Comparison of ENCODE assay signal across 18 cellular contexts in genomic region chr11:69144719-69145365, GRCh38. TPM values are rescaled to one million over a fixed set of nuclear protein-coding genes. Genes with fewer than 3 reads are reported as not detected.
DNase-seq lines count a peak whose midpoint lies in the region; ATAC-seq and TF ChIP-seq lines count a peak whose summit lies in the region.
"Had no signal": no experiment of that assay in that cellular context is flagged by ENCODE, and none has a peak within 500 bp of the region (broad histone marks: within the 10 kb centered on the region; RNA-seq: fewer than 3 reads in every experiment).

No MANE protein-coding gene starts in this region.

- H3K4me3 Mint-ChIP-seq in activated CD4-positive, alpha-beta memory T cell treated with anti-CD3 and anti-CD28 coated beads for 36 hours: no peak overlapping the region
- no peak overlapping the region for H3K4me3 Mint-ChIP-seq in activated CD4-positive, alpha-beta memory T cell treated with anti-CD3 and anti-CD28 coated beads, Interleukin-2, amount 10 ng/mL, durations not matched to agents 7 days and 5 days
- H3K4me3 Mint-ChIP-seq in mesothelial cell of epicardium: no peak overlapping the region
- H3K4me3 Mint-ChIP-seq in CD4-positive, alpha-beta T cell: no peak overlapping the region

- no peak for ATAC-seq in CD4-positive, alpha-beta T cell (ENCODE audit: poor library complexity)

- H3K27ac ChIP-seq in esophagus muscularis mucosa (replicated peaks in 1 of 4): no peak overlapping the region
- H3K27ac ChIP-seq in CD4-positive, alpha-beta T cell (ENCODE audit: low read depth, low read length): no peak overlapping the region
- no peak overlapping the region for H3K27ac ChIP-seq in uterus
- H3K27ac ChIP-seq: epithelial cell of prostate, hepatocyte had no signal

- TF ChIP-seq EP300 in esophagus muscularis mucosa (IDR thresholded peaks at IDR 0.05): no peak

- H3K27me3 ChIP-seq in adipocyte (replicated peaks; ENCODE audit: control insufficient read depth, insufficient read depth, low read length) (no peaks in the 10 kb centered on the region), esophagus muscularis mucosa (no peaks in the 10 kb centered on the region), uterus (no peaks in the 10 kb centered on the region)
- no peaks in the 10 kb centered on the region for H3K27me3 ChIP-seq in CD4-positive, alpha-beta T cell (ENCODE audit: control insufficient read depth, insufficient read depth, low read length)
- H3K27me3 ChIP-seq: hepatocyte had no signal

- H3K36me3 ChIP-seq in adipocyte (ENCODE audit: control insufficient read depth, insufficient read depth, low read length, severe bottlenecking) (no peaks in the 10 kb centered on the region), esophagus muscularis mucosa (peaks cover 4 to 34% (median 8%) of the 10 kb centered on the region in 4 donors), uterus (no peaks in the 10 kb centered on the region)

- POLR2A ChIA-PET in activated CD4-positive, alpha-beta memory T cell treated with anti-CD3 and anti-CD28 coated beads for 36 hours (lab: Charles Lee): no interaction called here
- POLR2A ChIA-PET in activated CD4-positive, alpha-beta memory T cell treated with anti-CD3 and anti-CD28 coated beads, Interleukin-2, amount 10 ng/mL, durations not matched to agents 7 days and 5 days (lab: Charles Lee): no interaction called here
- POLR2A ChIA-PET in CD4-positive, alpha-beta T cell (lab: Charles Lee): no interaction called here

- H3K27me3 Mint-ChIP-seq in activated CD4-positive, alpha-beta memory T cell treated with anti-CD3 and anti-CD28 coated beads for 36 hours: peaks cover 6% of the 10 kb centered on the region
- H3K27me3 Mint-ChIP-seq in activated CD4-positive, alpha-beta memory T cell treated with anti-CD3 and anti-CD28 coated beads, Interleukin-2, amount 10 ng/mL, durations not matched to agents 7 days and 5 days: peaks cover 9% of the 10 kb centered on the region
- no peaks in the 10 kb centered on the region for H3K27me3 Mint-ChIP-seq in mesothelial cell of epicardium (ENCODE audit: low read depth)
- H3K27me3 Mint-ChIP-seq in CD4-positive, alpha-beta T cell: no peaks in the 10 kb centered on the region

- H3K27ac Mint-ChIP-seq in activated CD4-positive, alpha-beta memory T cell treated with anti-CD3 and anti-CD28 coated beads for 36 hours: peak overlapping the region; percentile 78
- H3K27ac Mint-ChIP-seq in activated CD4-positive, alpha-beta memory T cell treated with anti-CD3 and anti-CD28 coated beads, Interleukin-2, amount 10 ng/mL, durations not matched to agents 7 days and 5 days: no peak overlapping the region
- H3K27ac Mint-ChIP-seq in mesothelial cell of epicardium: peak overlapping the region; percentile 70
- no peak overlapping the region for H3K27ac Mint-ChIP-seq in CD4-positive, alpha-beta T cell

- H3K9me3 ChIP-seq in adipocyte (ENCODE audit: control insufficient read depth, low read length) (peaks cover 24% of the 10 kb centered on the region), esophagus muscularis mucosa (peaks cover 0 to 16% (median 7%) of the 10 kb centered on the region in 4 donors), uterus (peaks cover 0 to 18% of the 10 kb centered on the region in 2 donors)
- H3K9me3 ChIP-seq in CD4-positive, alpha-beta T cell (ENCODE audit: control insufficient read depth, low read length): peaks cover 18% of the 10 kb centered on the region

- 82% methylated on average over 7 of the region's 7 CpGs for WGBS in esophagus muscularis mucosa

- H3K4me1 ChIP-seq in adipocyte (ENCODE audit: control insufficient read depth, insufficient read depth, low read length): peaks cover 18% of the 10 kb centered on the region
- H3K4me1 ChIP-seq in esophagus muscularis mucosa: no peaks in the 10 kb centered on the region
- no peaks in the 10 kb centered on the region for H3K4me1 ChIP-seq in uterus

- peak; percentile 32 for TF ChIP-seq CTCF in AG10803 (conservative IDR thresholded peaks at IDR 0.05; ENCODE audit: low read length)
- TF ChIP-seq CTCF in mesothelial cell of epicardium (IDR thresholded peaks at IDR 0.05; ENCODE audit: unreplicated experiment): no peak
- no peak for TF ChIP-seq CTCF in esophagus muscularis mucosa (IDR thresholded peaks at IDR 0.05)
- TF ChIP-seq CTCF in CD4-positive, alpha-beta T cell (IDR thresholded peaks at IDR 0.05): no peak
- TF ChIP-seq CTCF in uterus (IDR thresholded peaks at IDR 0.05): no peak

- no peak overlapping the region for H3K9ac ChIP-seq in adipocyte (ENCODE audit: low read length)

- no peak overlapping the region for H3K4me3 ChIP-seq in AG10803 (ENCODE audit: low read length)
- peak overlapping the region; percentile 51 for H3K4me3 ChIP-seq in adipocyte (ENCODE audit: low read length)
- no peak overlapping the region for H3K4me3 ChIP-seq in esophagus muscularis mucosa
- H3K4me3 ChIP-seq in uterus: no peak overlapping the region
- H3K4me3 ChIP-seq: hepatocyte had no signal

- intact Hi-C loops in activated CD4-positive, alpha-beta memory T cell treated with anti-CD3 and anti-CD28 coated beads for 36 hours (cut with micrococcal nuclease): loop anchor here (1.0 kb wide), 2 partner anchors 22 to 94 kb away; no protein-coding TSS in a partner anchor
- intact Hi-C loops in esophagus muscularis mucosa (cut with DNase I) (no loop called here), uterus (cut with DNase I; ENCODE audit: low total_unique reads) (no loop called here)
- intact Hi-C loops in CD4-positive, alpha-beta T cell (cut with DNase I, micrococcal nuclease): no loop called here

- H3K4me1 Mint-ChIP-seq in activated CD4-positive, alpha-beta memory T cell treated with anti-CD3 and anti-CD28 coated beads for 36 hours (ENCODE audit: low read depth): peaks cover 15% of the 10 kb centered on the region
- no peaks in the 10 kb centered on the region for H3K4me1 Mint-ChIP-seq in activated CD4-positive, alpha-beta memory T cell treated with anti-CD3 and anti-CD28 coated beads, Interleukin-2, amount 10 ng/mL, durations not matched to agents 7 days and 5 days
- peaks cover 18% of the 10 kb centered on the region for H3K4me1 Mint-ChIP-seq in mesothelial cell of epicardium
- H3K4me1 Mint-ChIP-seq in CD4-positive, alpha-beta T cell (ENCODE audit: low read depth): no peaks in the 10 kb centered on the region

- TF ChIP-seq POLR2A in esophagus muscularis mucosa (IDR thresholded peaks at IDR 0.05; ENCODE audit: low read depth) (no peak), uterus (IDR thresholded peaks at IDR 0.05) (no peak)

- peaks cover 18% of the 10 kb centered on the region for H3K9me3 Mint-ChIP-seq in activated CD4-positive, alpha-beta memory T cell treated with anti-CD3 and anti-CD28 coated beads for 36 hours
- H3K9me3 Mint-ChIP-seq in activated CD4-positive, alpha-beta memory T cell treated with anti-CD3 and anti-CD28 coated beads, Interleukin-2, amount 10 ng/mL, durations not matched to agents 7 days and 5 days: peaks cover 16% of the 10 kb centered on the region
- peaks cover 26% of the 10 kb centered on the region for H3K9me3 Mint-ChIP-seq in mesothelial cell of epicardium
- peaks cover 8% of the 10 kb centered on the region for H3K9me3 Mint-ChIP-seq in CD4-positive, alpha-beta T cell

- H3K36me3 Mint-ChIP-seq in activated CD4-positive, alpha-beta memory T cell treated with anti-CD3 and anti-CD28 coated beads for 36 hours: peaks cover 4% of the 10 kb centered on the region
- peaks cover 3% of the 10 kb centered on the region for H3K36me3 Mint-ChIP-seq in activated CD4-positive, alpha-beta memory T cell treated with anti-CD3 and anti-CD28 coated beads, Interleukin-2, amount 10 ng/mL, durations not matched to agents 7 days and 5 days (ENCODE audit: low read depth)
- H3K36me3 Mint-ChIP-seq in mesothelial cell of epicardium: peaks cover 8% of the 10 kb centered on the region
- H3K36me3 Mint-ChIP-seq in CD4-positive, alpha-beta T cell (ENCODE audit: low read depth): peaks cover 16% of the 10 kb centered on the region

- CTCF ChIA-PET in activated CD4-positive, alpha-beta memory T cell treated with anti-CD3 and anti-CD28 coated beads for 36 hours (lab: Charles Lee): interaction anchor here (0.5 to 1.5 kb wide), 2 partner anchors 11 to 148 kb away, joined by 3 to 4 read pairs; partner anchors contain the start of gene SMIM38
- CTCF ChIA-PET in activated CD4-positive, alpha-beta memory T cell treated with anti-CD3 and anti-CD28 coated beads, Interleukin-2, amount 10 ng/mL, durations not matched to agents 7 days and 5 days (lab: Charles Lee): no interaction called here
- CTCF ChIA-PET in CD4-positive, alpha-beta T cell (lab: Charles Lee): no interaction called here

- DNase-seq in activated CD4-positive, alpha-beta memory T cell treated with anti-CD3 and anti-CD28 coated beads for 36 hours: peak; percentile 71
- no peak for DNase-seq in activated CD4-positive, alpha-beta memory T cell treated with anti-CD3 and anti-CD28 coated beads, Interleukin-2, amount 10 ng/mL, durations not matched to agents 7 days and 5 days
- DNase-seq in AG10803 (ENCODE audit: low read depth) (peak; percentile 89), adipocyte (ENCODE audit: low read depth) (peak; percentile 90), mesothelial cell of epicardium (ENCODE audit: low spot score in 2 of 2, unreplicated experiment in 2 of 2) (no peak), esophagus muscularis mucosa (ENCODE audit: extremely low spot score) (no peak), uterus (no peak)
- DNase-seq in CD4-positive, alpha-beta T cell: no peak
- DNase-seq: ACHN; activated CD8-positive, alpha-beta memory T cell treated with anti-CD3 and anti-CD28 coated beads, Interleukin-2, amount 50 U/mL, for 4 hours; Calu3; cortex of kidney; kidney glomerular epithelial cell; NCI-H2081 treated with DMSO at 0.1 percent for 48 hours; NCI-H526 treated with DMSO at 0.1 percent for 48 hours; trophoblast cell had no signal

RNA-seq across cellular contexts. Expression of gene SMIM38, which starts 10.9 kb away (rescaled TPM):
- total RNA-seq in activated CD4-positive, alpha-beta memory T cell treated with anti-CD3 and anti-CD28 coated beads for 36 hours: 1 to 10 TPM; 1.5 to 1.8 TPM
- total RNA-seq in activated CD4-positive, alpha-beta memory T cell treated with anti-CD3 and anti-CD28 coated beads, Interleukin-2, amount 10 ng/mL, durations not matched to agents 7 days and 5 days: under 1 TPM; 0.13 to 0.18 TPM
- total RNA-seq in mesothelial cell of epicardium (1.9 to 2.5 TPM (median 2.1 TPM) in 3 replicates), esophagus muscularis mucosa (1 to 10 TPM in 3 of 4 donors, under 1 TPM in 1; 0.50 to 4.2 (median 2.6) TPM), uterus (1 to 10 TPM in 2 of 4 donors, under 1 TPM in 2; 0.29 to 7.5 (median 1.7) TPM)
- total RNA-seq in CD4-positive, alpha-beta T cell: under 1 TPM; 0.08 to 0.30 TPM

Comparison
In these comparisons a context has a peak if more than half of its experiments do, and no peak if none do; other contexts are left out.
1. DNase-seq: peak in activated CD4-positive, alpha-beta memory T cell treated with anti-CD3 and anti-CD28 coated beads for 36 hours (single experiment), AG10803 (single experiment) and adipocyte (single experiment); none in activated CD4-positive, alpha-beta memory T cell treated with anti-CD3 and anti-CD28 coated beads, Interleukin-2, amount 10 ng/mL, durations not matched to agents 7 days and 5 days (single experiment), mesothelial cell of epicardium (0 of 2), esophagus muscularis mucosa (single experiment), CD4-positive, alpha-beta T cell (0 of 10) and uterus (0 of 2).
2. H3K27ac Mint-ChIP-seq: peak in activated CD4-positive, alpha-beta memory T cell treated with anti-CD3 and anti-CD28 coated beads for 36 hours (single experiment) and mesothelial cell of epicardium (single experiment); none in activated CD4-positive, alpha-beta memory T cell treated with anti-CD3 and anti-CD28 coated beads, Interleukin-2, amount 10 ng/mL, durations not matched to agents 7 days and 5 days (single experiment) and CD4-positive, alpha-beta T cell (single experiment).